In the genomic region with DNA sequence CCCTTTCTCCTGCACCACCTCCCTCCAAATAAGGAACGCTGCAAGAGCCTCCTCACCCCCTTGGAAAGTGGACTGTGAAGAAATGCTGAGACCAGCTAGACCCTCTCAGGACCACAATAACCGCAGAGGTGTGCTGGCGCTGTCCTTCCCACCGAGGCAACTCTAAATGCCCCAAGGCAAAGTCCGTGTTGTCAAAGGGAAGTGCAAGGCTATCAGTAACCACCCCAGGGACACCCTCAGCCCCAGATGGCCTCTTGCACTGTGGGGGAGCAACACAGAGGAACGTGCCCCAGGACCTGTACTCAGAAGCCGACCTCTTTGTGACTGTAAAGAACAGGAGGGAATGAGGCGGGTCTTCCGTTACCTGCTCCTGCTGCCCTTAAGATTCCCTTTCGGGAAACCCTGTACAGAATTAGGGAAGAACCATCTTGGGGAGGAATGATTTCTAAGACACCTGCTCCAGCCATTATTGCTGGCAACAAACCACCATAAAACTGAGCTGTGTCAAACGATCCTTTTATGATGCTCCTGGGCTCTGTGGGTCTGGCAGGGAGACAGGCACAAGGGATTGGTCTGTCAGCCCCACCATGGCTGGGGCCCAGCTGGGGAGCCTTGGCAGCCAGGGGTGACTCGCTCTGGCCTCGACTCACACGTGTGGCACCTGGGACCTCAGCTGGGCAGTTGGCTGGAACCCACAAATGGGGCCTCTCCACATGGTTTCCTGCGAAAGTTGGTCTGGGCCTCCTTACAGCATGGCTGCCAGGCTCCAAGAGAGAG, we compare ENCODE assay signal across 20 cellular contexts.
"Had no signal": no experiment of that assay in that cellular context is flagged by ENCODE, and none has a peak within 500 bp of the region (broad histone marks: within the 10 kb centered on the region; RNA-seq: fewer than 3 reads in every experiment).

No MANE protein-coding gene starts in this region.

- H3K36me3 ChIP-seq: left ventricle myocardium inferior, neutrophil, ovary, prostate gland, upper lobe of right lung, WERI-Rb-1 had no signal

- H3K27ac Mint-ChIP-seq: activated CD4-positive, alpha-beta T cell treated with anti-CD3 and anti-CD28 coated beads, Interleukin-2, amount 10 ng/mL, durations not matched to agents 7 days and 5 days; activated CD8-positive, alpha-beta memory T cell treated with anti-CD3 and anti-CD28 coated beads, Interleukin-2, amount 10 ng/mL, durations not matched to agents 7 days and 5 days; activated CD8-positive, alpha-beta T cell treated with anti-CD3 and anti-CD28 coated beads for 36 hours; activated naive CD4-positive, alpha-beta T cell treated with anti-CD3 and anti-CD28 coated beads, Interleukin-2, amount 50 U/mL, for 24 hours; activated T-helper 1 cell treated with anti-CD3 and anti-CD28 coated beads, Interleukin-12 subunit alpha, Interleukin-12 subunit beta, Interleukin-2, Interleukin-4 antibody, amounts not matched to agents 30 ng/mL and 10 ng/mL and 1 ng/mL, durations not matched to agents 14 hours and 24 hours and 36 hours; natural killer cell had no signal

- H3K27me3 Mint-ChIP-seq: brain had no signal

- H3K36me3 Mint-ChIP-seq: activated naive CD4-positive, alpha-beta T cell treated with anti-CD3 and anti-CD28 coated beads, Interleukin-2, amount 50 U/mL, for 24 hours; brain; natural killer cell had no signal

- DNase-seq: activated CD4-positive, alpha-beta T cell treated with anti-CD3 and anti-CD28 coated beads, Interleukin-2, amount 10 ng/mL, durations not matched to agents 7 days and 5 days; activated CD4-positive, CD25-positive, alpha-beta regulatory T cell treated with anti-CD3 and anti-CD28 coated beads, Interleukin-2, amount 50 U/mL, for 72 hours; activated CD8-positive, alpha-beta memory T cell treated with anti-CD3 and anti-CD28 coated beads, Interleukin-2, amount 10 ng/mL, durations not matched to agents 7 days and 5 days; activated CD8-positive, alpha-beta T cell treated with anti-CD3 and anti-CD28 coated beads for 36 hours; activated gamma-delta T cell treated with Interleukin-2 at 50 U/mL for 16 hours; activated T-cell treated with anti-CD3 and anti-CD28 coated beads for 4 hours; aorta; immature natural killer cell; left ventricle myocardium inferior; natural killer cell; ovary; stimulated activated CD4-positive, alpha-beta T cell treated with anti-CD3 and anti-CD28 coated beads, Interleukin-4, amount 100 ng/mL, for 24 hours; stimulated activated naive CD8-positive, alpha-beta T cell treated with anti-CD3 and anti-CD28 coated beads, Interleukin-15, Interleukin-2, amounts not matched to agents 100 U/mL and 50 U/mL, for 24 hours; upper lobe of right lung; WERI-Rb-1 had no signal

- H3K27me3 ChIP-seq: neutrophil, ovary, upper lobe of right lung had no signal

- ATAC-seq: activated CD8-positive, alpha-beta memory T cell treated with anti-CD3 and anti-CD28 coated beads, Interleukin-2, amount 10 ng/mL, durations not matched to agents 7 days and 5 days; activated CD8-positive, alpha-beta T cell treated with anti-CD3 and anti-CD28 coated beads for 36 hours; natural killer cell; stimulated activated naive CD8-positive, alpha-beta T cell treated with anti-CD3 and anti-CD28 coated beads, Interleukin-15, Interleukin-2, amounts not matched to agents 100 U/mL and 50 U/mL, for 24 hours; upper lobe of right lung had no signal

- H3K4me3 Mint-ChIP-seq: activated CD4-positive, alpha-beta T cell treated with anti-CD3 and anti-CD28 coated beads, Interleukin-2, amount 10 ng/mL, durations not matched to agents 7 days and 5 days; activated CD8-positive, alpha-beta memory T cell treated with anti-CD3 and anti-CD28 coated beads, Interleukin-2, amount 10 ng/mL, durations not matched to agents 7 days and 5 days; activated CD8-positive, alpha-beta T cell treated with anti-CD3 and anti-CD28 coated beads for 36 hours; activated naive CD4-positive, alpha-beta T cell treated with anti-CD3 and anti-CD28 coated beads, Interleukin-2, amount 50 U/mL, for 24 hours; activated T-helper 1 cell treated with anti-CD3 and anti-CD28 coated beads, Interleukin-12 subunit alpha, Interleukin-12 subunit beta, Interleukin-2, Interleukin-4 antibody, amounts not matched to agents 30 ng/mL and 10 ng/mL and 1 ng/mL, durations not matched to agents 14 hours and 24 hours and 36 hours; brain; immature natural killer cell; natural killer cell had no signal

- H3K4me3 ChIP-seq: left ventricle myocardium inferior, ovary, prostate gland, upper lobe of right lung had no signal

- H3K9me3 ChIP-seq: left ventricle myocardium inferior, neutrophil, ovary, prostate gland, upper lobe of right lung had no signal

- H3K4me1 Mint-ChIP-seq: activated CD4-positive, alpha-beta T cell treated with anti-CD3 and anti-CD28 coated beads, Interleukin-2, amount 10 ng/mL, durations not matched to agents 7 days and 5 days; activated CD8-positive, alpha-beta memory T cell treated with anti-CD3 and anti-CD28 coated beads, Interleukin-2, amount 10 ng/mL, durations not matched to agents 7 days and 5 days; activated naive CD4-positive, alpha-beta T cell treated with anti-CD3 and anti-CD28 coated beads, Interleukin-2, amount 50 U/mL, for 24 hours; natural killer cell had no signal
